Comparison of ENCODE assay signal across 1 cellular context in the genomic region with DNA sequence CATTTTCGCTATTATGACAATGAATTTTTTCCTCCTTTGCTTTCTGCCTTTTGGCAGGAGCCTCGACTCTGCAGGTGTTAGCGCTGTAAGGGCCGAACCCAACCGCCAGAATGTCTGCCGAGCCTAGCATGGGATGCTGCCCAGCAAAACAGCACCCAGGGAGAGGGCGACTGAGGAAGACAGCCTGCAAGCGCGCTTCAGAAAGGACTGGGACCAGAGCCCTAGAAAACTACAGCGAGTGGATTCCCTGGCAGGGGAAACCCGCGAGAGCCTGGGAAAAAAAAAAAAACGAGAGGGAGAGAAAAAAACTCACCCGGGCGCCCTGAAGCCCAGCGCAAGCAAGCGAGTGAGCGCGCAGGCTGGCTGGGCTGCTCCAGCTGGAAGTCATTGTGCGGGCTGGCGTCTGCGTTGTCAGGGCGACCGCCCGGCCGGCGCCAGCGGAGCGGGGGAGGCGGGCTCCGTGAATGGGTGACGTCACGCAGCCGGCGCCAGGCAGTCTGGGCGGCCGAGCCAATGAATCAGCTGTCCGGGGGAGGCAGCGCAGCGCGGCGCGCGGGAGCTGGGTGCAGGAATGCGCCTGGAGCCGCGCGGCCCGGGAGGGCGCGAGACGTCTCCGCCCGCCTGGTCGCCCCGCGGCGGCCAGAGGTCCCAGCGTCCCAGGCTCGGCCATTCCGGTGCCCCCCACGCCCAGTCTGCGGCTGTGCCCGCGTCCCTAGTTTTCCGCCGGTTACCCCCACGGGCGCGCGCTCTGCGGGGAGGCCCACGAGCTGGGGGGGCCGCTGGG.
TF ChIP-seq lines count a peak whose summit lies in the region.

No MANE protein-coding gene starts in this region.

TF ChIP-seq in HepG2, 621 proteins besides CTCF, POLR2A, EP300 and RAD21 (continued from another document and continues in another):
- TF ChIP-seq, protein P1, sequence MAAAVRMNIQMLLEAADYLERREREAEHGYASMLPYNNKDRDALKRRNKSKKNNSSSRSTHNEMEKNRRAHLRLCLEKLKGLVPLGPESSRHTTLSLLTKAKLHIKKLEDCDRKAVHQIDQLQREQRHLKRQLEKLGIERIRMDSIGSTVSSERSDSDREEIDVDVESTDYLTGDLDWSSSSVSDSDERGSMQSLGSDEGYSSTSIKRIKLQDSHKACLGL (CRISPR knock-in tag; IDR thresholded peaks at IDR 0.05), result no peak; the same call in 1 of the 2 replicates
- no peak for TF ChIP-seq ZBTB46 (CRISPR knock-in tag; IDR thresholded peaks at IDR 0.05; ENCODE audit: borderline replicate concordance)
- TF ChIP-seq ZNF484 (CRISPR knock-in tag; IDR thresholded peaks at IDR 0.05; ENCODE audit: borderline replicate concordance, low read depth), result no peak
- TF ChIP-seq ZNF652 (CRISPR knock-in tag; IDR thresholded peaks at IDR 0.05; ENCODE audit: borderline replicate concordance, low read depth), result no peak
- TF ChIP-seq ZNF546 (CRISPR knock-in tag; conservative IDR thresholded peaks at IDR 0.05), result no peak; the same call in 1 of the 2 replicates
- no peak for TF ChIP-seq KLF9 (CRISPR knock-in tag; IDR thresholded peaks at IDR 0.05; ENCODE audit: low read depth)
- no peak for TF ChIP-seq ZNF432 (CRISPR knock-in tag; IDR thresholded peaks at IDR 0.05; ENCODE audit: borderline replicate concordance)
- peak; percentile 99 for TF ChIP-seq HDAC1 (CRISPR knock-in tag; IDR thresholded peaks at IDR 0.05)
- no peak for TF ChIP-seq ZNF44 (CRISPR knock-in tag; IDR thresholded peaks at IDR 0.05)
- TF ChIP-seq ZNF570 (CRISPR knock-in tag; IDR thresholded peaks at IDR 0.05; ENCODE audit: borderline replicate concordance), result no peak
- peak; percentile 93 for TF ChIP-seq MAZ (IDR thresholded peaks at IDR 0.05; ENCODE audit: borderline replicate concordance, low read depth, low read length)
- peak; percentile 95 for TF ChIP-seq MAZ (CRISPR knock-in tag; IDR thresholded peaks at IDR 0.05; ENCODE audit: low read depth)
- no peak for TF ChIP-seq LCORL (IDR thresholded peaks at IDR 0.05)
- no peak for TF ChIP-seq LCORL (CRISPR knock-in tag; IDR thresholded peaks at IDR 0.05)
- peak; percentile 65; the same call in 1 of the 2 replicates for TF ChIP-seq NFYB (CRISPR knock-in tag; IDR thresholded peaks at IDR 0.05)
- peak; percentile 90; the same call in 1 of the 2 replicates for TF ChIP-seq BORCS8-MEF2B (CRISPR knock-in tag; IDR thresholded peaks at IDR 0.05)
- TF ChIP-seq, protein P2, sequence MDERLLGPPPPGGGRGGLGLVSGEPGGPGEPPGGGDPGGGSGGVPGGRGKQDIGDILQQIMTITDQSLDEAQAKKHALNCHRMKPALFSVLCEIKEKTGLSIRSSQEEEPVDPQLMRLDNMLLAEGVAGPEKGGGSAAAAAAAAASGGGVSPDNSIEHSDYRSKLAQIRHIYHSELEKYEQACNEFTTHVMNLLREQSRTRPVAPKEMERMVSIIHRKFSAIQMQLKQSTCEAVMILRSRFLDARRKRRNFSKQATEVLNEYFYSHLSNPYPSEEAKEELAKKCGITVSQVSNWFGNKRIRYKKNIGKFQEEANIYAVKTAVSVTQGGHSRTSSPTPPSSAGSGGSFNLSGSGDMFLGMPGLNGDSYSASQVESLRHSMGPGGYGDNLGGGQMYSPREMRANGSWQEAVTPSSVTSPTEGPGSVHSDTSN (CRISPR knock-in tag; IDR thresholded peaks at IDR 0.05), result no peak
- no peak for TF ChIP-seq TRIM24 (CRISPR knock-in tag; IDR thresholded peaks at IDR 0.05)
- peak; percentile 79; the same call in 1 of the 2 replicates for TF ChIP-seq MTF1 (CRISPR knock-in tag; IDR thresholded peaks at IDR 0.05)
- TF ChIP-seq ZNF780A (CRISPR knock-in tag; IDR thresholded peaks at IDR 0.05), result no peak
- peak; percentile 52; the same call in 1 of the 2 replicates for TF ChIP-seq KMT2B (CRISPR knock-in tag; IDR thresholded peaks at IDR 0.05)
- peak; percentile 54; the same call in 1 of the 2 replicates for TF ChIP-seq ZNF629 (CRISPR knock-in tag; conservative IDR thresholded peaks at IDR 0.05)
- TF ChIP-seq ZNF883 (CRISPR knock-in tag; IDR thresholded peaks at IDR 0.05; ENCODE audit: not compliant biosample characterization), result peak; percentile 75
- TF ChIP-seq, protein P3, sequence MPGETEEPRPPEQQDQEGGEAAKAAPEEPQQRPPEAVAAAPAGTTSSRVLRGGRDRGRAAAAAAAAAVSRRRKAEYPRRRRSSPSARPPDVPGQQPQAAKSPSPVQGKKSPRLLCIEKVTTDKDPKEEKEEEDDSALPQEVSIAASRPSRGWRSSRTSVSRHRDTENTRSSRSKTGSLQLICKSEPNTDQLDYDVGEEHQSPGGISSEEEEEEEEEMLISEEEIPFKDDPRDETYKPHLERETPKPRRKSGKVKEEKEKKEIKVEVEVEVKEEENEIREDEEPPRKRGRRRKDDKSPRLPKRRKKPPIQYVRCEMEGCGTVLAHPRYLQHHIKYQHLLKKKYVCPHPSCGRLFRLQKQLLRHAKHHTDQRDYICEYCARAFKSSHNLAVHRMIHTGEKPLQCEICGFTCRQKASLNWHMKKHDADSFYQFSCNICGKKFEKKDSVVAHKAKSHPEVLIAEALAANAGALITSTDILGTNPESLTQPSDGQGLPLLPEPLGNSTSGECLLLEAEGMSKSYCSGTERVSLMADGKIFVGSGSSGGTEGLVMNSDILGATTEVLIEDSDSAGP (CRISPR knock-in tag; IDR thresholded peaks at IDR 0.05; ENCODE audit: borderline replicate concordance), result peak; percentile 93
- no peak for TF ChIP-seq PRPF4 (IDR thresholded peaks at IDR 0.05; ENCODE audit: low read depth, low read length, poor library complexity, severe bottlenecking)
- no peak for TF ChIP-seq FLYWCH1 (CRISPR knock-in tag; IDR thresholded peaks at IDR 0.05)
- TF ChIP-seq FOXM1 (CRISPR knock-in tag; IDR thresholded peaks at IDR 0.05), result no peak
- TF ChIP-seq ISX (CRISPR knock-in tag; conservative IDR thresholded peaks at IDR 0.05), result 0 out of 2 replicates have a peak, but pooled peaks have one; percentile 77
- peak; percentile 15; the same call in 1 of the 2 replicates for TF ChIP-seq NR2F2 (IDR thresholded peaks at IDR 0.05; ENCODE audit: borderline replicate concordance, low read depth)
- TF ChIP-seq, protein P4, sequence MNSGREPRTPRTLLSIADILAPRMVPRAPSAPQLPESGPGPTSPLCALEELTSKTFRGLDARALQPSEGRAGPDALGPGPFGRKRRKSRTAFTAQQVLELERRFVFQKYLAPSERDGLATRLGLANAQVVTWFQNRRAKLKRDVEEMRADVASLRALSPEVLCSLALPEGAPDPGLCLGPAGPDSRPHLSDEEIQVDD (CRISPR knock-in tag; IDR thresholded peaks at IDR 0.05; ENCODE audit: borderline replicate concordance), result no peak
- no peak; the same call in 1 of the 2 replicates for TF ChIP-seq GTF2F1 (IDR thresholded peaks at IDR 0.05; ENCODE audit: low read length)
- peak; percentile 71; the same call in 1 of the 2 replicates for TF ChIP-seq DZIP1 (CRISPR knock-in tag; IDR thresholded peaks at IDR 0.05)
- peak; percentile 36; the same call in 1 of the 2 replicates for TF ChIP-seq RXRB (CRISPR knock-in tag; IDR thresholded peaks at IDR 0.05; ENCODE audit: borderline replicate concordance)
- TF ChIP-seq ZNF766 (CRISPR knock-in tag; IDR thresholded peaks at IDR 0.05; ENCODE audit: borderline replicate concordance), result peak; percentile 83; the same call in 1 of the 2 replicates
- TF ChIP-seq CEBPB (IDR thresholded peaks at IDR 0.05; ENCODE audit: borderline replicate concordance, low read depth, low read length), result no peak; the same call in 1 of the 2 replicates
- no peak for TF ChIP-seq SP140L (CRISPR knock-in tag; IDR thresholded peaks at IDR 0.05; ENCODE audit: borderline replicate concordance)
- no peak for TF ChIP-seq PAX8 (CRISPR knock-in tag; IDR thresholded peaks at IDR 0.05; ENCODE audit: borderline replicate concordance)
- peak; percentile 69 for TF ChIP-seq XRCC5 (optimal IDR thresholded peaks at IDR 0.05; ENCODE audit: low read length)
- TF ChIP-seq, protein P5, sequence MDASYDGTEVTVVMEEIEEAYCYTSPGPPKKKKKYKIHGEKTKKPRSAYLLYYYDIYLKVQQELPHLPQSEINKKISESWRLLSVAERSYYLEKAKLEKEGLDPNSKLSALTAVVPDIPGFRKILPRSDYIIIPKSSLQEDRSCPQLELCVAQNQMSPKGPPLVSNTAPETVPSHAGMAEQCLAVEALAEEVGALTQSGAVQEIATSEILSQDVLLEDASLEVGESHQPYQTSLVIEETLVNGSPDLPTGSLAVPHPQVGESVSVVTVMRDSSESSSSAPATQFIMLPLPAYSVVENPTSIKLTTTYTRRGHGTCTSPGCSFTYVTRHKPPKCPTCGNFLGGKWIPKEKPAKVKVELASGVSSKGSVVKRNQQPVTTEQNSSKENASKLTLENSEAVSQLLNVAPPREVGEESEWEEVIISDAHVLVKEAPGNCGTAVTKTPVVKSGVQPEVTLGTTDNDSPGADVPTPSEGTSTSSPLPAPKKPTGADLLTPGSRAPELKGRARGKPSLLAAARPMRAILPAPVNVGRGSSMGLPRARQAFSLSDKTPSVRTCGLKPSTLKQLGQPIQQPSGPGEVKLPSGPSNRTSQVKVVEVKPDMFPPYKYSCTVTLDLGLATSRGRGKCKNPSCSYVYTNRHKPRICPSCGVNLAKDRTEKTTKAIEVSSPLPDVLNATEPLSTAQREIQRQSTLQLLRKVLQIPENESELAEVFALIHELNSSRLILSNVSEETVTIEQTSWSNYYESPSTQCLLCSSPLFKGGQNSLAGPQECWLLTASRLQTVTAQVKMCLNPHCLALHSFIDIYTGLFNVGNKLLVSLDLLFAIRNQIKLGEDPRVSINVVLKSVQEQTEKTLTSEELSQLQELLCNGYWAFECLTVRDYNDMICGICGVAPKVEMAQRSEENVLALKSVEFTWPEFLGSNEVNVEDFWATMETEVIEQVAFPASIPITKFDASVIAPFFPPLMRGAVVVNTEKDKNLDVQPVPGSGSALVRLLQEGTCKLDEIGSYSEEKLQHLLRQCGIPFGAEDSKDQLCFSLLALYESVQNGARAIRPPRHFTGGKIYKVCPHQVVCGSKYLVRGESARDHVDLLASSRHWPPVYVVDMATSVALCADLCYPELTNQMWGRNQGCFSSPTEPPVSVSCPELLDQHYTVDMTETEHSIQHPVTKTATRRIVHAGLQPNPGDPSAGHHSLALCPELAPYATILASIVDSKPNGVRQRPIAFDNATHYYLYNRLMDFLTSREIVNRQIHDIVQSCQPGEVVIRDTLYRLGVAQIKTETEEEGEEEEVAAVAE (CRISPR knock-in tag; IDR thresholded peaks at IDR 0.05; ENCODE audit: borderline replicate concordance), result no peak
- TF ChIP-seq ZNF746 (CRISPR knock-in tag; IDR thresholded peaks at IDR 0.05), result no peak
- TF ChIP-seq STAG1 (CRISPR knock-in tag; IDR thresholded peaks at IDR 0.05), result no peak
- TF ChIP-seq MXD4 (CRISPR knock-in tag; IDR thresholded peaks at IDR 0.05), result peak; percentile 93
- TF ChIP-seq NCOR1 (IDR thresholded peaks at IDR 0.05; ENCODE audit: borderline replicate concordance, low read length), result peak; percentile 43; the same call in 1 of the 2 replicates
- TF ChIP-seq ARNT (IDR thresholded peaks at IDR 0.05), result no peak
- no peak for TF ChIP-seq ZBTB20 (CRISPR knock-in tag; IDR thresholded peaks at IDR 0.05; ENCODE audit: borderline replicate concordance, low read depth)
- TF ChIP-seq, protein P6, sequence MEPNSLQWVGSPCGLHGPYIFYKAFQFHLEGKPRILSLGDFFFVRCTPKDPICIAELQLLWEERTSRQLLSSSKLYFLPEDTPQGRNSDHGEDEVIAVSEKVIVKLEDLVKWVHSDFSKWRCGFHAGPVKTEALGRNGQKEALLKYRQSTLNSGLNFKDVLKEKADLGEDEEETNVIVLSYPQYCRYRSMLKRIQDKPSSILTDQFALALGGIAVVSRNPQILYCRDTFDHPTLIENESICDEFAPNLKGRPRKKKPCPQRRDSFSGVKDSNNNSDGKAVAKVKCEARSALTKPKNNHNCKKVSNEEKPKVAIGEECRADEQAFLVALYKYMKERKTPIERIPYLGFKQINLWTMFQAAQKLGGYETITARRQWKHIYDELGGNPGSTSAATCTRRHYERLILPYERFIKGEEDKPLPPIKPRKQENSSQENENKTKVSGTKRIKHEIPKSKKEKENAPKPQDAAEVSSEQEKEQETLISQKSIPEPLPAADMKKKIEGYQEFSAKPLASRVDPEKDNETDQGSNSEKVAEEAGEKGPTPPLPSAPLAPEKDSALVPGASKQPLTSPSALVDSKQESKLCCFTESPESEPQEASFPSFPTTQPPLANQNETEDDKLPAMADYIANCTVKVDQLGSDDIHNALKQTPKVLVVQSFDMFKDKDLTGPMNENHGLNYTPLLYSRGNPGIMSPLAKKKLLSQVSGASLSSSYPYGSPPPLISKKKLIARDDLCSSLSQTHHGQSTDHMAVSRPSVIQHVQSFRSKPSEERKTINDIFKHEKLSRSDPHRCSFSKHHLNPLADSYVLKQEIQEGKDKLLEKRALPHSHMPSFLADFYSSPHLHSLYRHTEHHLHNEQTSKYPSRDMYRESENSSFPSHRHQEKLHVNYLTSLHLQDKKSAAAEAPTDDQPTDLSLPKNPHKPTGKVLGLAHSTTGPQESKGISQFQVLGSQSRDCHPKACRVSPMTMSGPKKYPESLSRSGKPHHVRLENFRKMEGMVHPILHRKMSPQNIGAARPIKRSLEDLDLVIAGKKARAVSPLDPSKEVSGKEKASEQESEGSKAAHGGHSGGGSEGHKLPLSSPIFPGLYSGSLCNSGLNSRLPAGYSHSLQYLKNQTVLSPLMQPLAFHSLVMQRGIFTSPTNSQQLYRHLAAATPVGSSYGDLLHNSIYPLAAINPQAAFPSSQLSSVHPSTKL (CRISPR knock-in tag; IDR thresholded peaks at IDR 0.05), result peak; percentile 80
